Comparison of ENCODE assay signal across 2 cellular contexts in genomic region chr14:35403397-35404245, GRCh38.
TF ChIP-seq lines count a peak whose summit lies in the region.

No MANE protein-coding gene starts in this region.

TF ChIP-seq in A549, 52 proteins besides CTCF, POLR2A, EP300 and RAD21 (continued from another document):
- TF ChIP-seq, protein P1, sequence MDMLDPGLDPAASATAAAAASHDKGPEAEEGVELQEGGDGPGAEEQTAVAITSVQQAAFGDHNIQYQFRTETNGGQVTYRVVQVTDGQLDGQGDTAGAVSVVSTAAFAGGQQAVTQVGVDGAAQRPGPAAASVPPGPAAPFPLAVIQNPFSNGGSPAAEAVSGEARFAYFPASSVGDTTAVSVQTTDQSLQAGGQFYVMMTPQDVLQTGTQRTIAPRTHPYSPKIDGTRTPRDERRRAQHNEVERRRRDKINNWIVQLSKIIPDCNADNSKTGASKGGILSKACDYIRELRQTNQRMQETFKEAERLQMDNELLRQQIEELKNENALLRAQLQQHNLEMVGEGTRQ (IDR thresholded peaks at IDR 0.05): no peak
- TF ChIP-seq FOXS1 (CRISPR knock-in tag; IDR thresholded peaks at IDR 0.05) (no peak), SMC3 (IDR thresholded peaks at IDR 0.05) (peak; percentile 69), ZNF302 (CRISPR knock-in tag; IDR thresholded peaks at IDR 0.05) (no peak), JUN (IDR thresholded peaks at IDR 0.05) (peak; percentile 93 to 97), TP53 (CRISPR knock-in tag; IDR thresholded peaks at IDR 0.05) (no peak), JUNB (IDR thresholded peaks at IDR 0.05) (peak; percentile 70; the same call in 1 of the 2 replicates), POLR2AphosphoS2 (conservative IDR thresholded peaks at IDR 0.05; ENCODE audit: low read length) (no peak; the same call in 1 of the 2 replicates), CEBPB (IDR thresholded peaks at IDR 0.05) (peak; percentile 99), NR3C1 (IDR thresholded peaks at IDR 0.05) (peak; percentile 92; the same call in 1 of the 3 replicates), CHD2 (IDR thresholded peaks at IDR 0.05; ENCODE audit: low read length, partially characterized antibody) (peak; percentile 8), TFCP2L1 (CRISPR knock-in tag; IDR thresholded peaks at IDR 0.05) (peak; percentile 84), FOSL2 (IDR thresholded peaks at IDR 0.05) (0 out of 2 replicates have a peak, but pooled peaks have one; percentile 31), FOSL2 (CRISPR knock-in tag; IDR thresholded peaks at IDR 0.05) (peak; percentile 49; the same call in 1 of the 2 replicates), RFX5 (IDR thresholded peaks at IDR 0.05) (no peak), MAX (IDR thresholded peaks at IDR 0.05) (peak; percentile 92), RNF2 (IDR thresholded peaks at IDR 0.05; ENCODE audit: borderline replicate concordance, low read depth) (no peak), CHD4 (IDR thresholded peaks at IDR 0.05; ENCODE audit: borderline replicate concordance) (no peak), FOSB (CRISPR knock-in tag; IDR thresholded peaks at IDR 0.05) (no peak), MAZ (IDR thresholded peaks at IDR 0.05; ENCODE audit: borderline replicate concordance, low read depth, low read length) (no peak), CBX8 (IDR thresholded peaks at IDR 0.05) (no peak), GATA3 (IDR thresholded peaks at IDR 0.05; ENCODE audit: borderline replicate concordance) (peak; percentile 79), E2F6 (IDR thresholded peaks at IDR 0.05; ENCODE audit: borderline replicate concordance, low read depth) (peak; percentile 54; the same call in 1 of the 2 replicates), ZFP36 (IDR thresholded peaks at IDR 0.05; ENCODE audit: borderline replicate concordance, partially characterized antibody) (no peak), HEYL (CRISPR knock-in tag; IDR thresholded peaks at IDR 0.05) (no peak), MYC (IDR thresholded peaks at IDR 0.05; ENCODE audit: borderline replicate concordance, low read length) (peak; percentile 85; the same call in 1 of the 2 replicates)
- TF ChIP-seq, protein P2, sequence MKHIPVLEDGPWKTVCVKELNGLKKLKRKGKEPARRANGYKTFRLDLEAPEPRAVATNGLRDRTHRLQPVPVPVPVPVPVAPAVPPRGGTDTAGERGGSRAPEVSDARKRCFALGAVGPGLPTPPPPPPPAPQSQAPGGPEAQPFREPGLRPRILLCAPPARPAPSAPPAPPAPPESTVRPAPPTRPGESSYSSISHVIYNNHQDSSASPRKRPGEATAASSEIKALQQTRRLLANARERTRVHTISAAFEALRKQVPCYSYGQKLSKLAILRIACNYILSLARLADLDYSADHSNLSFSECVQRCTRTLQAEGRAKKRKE (CRISPR knock-in tag; IDR thresholded peaks at IDR 0.05; ENCODE audit: low read depth): no peak
- TF ChIP-seq, protein P3, sequence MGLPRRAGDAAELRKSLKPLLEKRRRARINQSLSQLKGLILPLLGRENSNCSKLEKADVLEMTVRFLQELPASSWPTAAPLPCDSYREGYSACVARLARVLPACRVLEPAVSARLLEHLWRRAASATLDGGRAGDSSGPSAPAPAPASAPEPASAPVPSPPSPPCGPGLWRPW (IDR thresholded peaks at IDR 0.05): peak; percentile 85; the same call in 1 of the 2 replicates

TF ChIP-seq in K562, 482 proteins besides CTCF, POLR2A, EP300 and RAD21 (continued from another document and continues in another):
- TF ChIP-seq, protein P4, sequence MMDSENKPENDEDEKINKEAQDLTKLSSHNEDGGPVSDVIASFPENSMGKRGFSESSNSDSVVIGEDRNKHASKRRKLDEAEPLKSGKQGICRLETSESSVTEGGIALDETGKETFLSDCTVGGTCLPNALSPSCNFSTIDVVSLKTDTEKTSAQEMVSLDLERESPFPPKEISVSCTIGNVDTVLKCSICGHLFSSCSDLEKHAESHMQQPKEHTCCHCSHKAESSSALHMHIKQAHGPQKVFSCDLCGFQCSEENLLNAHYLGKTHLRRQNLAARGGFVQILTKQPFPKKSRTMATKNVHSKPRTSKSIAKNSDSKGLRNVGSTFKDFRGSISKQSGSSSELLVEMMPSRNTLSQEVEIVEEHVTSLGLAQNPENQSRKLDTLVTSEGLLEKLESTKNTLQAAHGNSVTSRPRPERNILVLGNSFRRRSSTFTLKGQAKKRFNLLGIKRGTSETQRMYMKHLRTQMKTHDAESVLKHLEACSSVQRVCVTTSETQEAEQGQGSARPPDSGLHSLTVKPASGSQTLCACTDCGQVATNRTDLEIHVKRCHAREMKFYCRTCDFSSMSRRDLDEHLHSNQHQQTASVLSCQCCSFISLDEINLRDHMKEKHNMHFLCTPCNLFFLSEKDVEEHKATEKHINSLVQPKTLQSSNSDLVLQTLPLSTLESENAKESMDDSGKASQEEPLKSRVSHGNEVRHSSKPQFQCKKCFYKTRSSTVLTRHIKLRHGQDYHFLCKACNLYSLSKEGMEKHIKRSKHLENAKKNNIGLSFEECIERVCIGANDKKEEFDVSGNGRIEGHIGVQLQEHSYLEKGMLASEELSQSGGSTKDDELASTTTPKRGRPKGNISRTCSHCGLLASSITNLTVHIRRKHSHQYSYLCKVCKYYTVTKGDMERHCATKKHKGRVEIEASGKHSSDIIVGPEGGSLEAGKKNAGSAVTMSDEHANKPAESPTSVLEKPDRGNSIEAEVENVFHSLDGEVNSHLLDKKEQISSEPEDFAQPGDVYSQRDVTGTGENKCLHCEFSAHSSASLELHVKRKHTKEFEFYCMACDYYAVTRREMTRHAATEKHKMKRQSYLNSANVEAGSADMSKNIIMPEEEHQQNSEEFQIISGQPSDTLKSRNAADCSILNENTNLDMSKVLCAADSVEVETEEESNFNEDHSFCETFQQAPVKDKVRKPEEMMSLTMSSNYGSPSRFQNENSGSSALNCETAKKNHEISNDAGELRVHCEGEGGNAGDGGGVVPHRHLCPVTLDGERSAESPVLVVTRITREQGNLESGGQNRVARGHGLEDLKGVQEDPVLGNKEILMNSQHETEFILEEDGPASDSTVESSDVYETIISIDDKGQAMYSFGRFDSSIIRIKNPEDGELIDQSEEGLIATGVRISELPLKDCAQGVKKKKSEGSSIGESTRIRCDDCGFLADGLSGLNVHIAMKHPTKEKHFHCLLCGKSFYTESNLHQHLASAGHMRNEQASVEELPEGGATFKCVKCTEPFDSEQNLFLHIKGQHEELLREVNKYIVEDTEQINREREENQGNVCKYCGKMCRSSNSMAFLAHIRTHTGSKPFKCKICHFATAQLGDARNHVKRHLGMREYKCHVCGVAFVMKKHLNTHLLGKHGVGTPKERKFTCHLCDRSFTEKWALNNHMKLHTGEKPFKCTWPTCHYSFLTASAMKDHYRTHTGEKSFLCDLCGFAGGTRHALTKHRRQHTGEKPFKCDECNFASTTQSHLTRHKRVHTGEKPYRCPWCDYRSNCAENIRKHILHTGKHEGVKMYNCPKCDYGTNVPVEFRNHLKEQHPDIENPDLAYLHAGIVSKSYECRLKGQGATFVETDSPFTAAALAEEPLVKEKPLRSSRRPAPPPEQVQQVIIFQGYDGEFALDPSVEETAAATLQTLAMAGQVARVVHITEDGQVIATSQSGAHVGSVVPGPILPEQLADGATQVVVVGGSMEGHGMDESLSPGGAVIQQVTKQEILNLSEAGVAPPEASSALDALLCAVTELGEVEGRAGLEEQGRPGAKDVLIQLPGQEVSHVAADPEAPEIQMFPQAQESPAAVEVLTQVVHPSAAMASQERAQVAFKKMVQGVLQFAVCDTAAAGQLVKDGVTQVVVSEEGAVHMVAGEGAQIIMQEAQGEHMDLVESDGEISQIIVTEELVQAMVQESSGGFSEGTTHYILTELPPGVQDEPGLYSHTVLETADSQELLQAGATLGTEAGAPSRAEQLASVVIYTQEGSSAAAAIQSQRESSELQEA (IDR thresholded peaks at IDR 0.05; ENCODE audit: low read depth): no peak
- TF ChIP-seq NR2C1 (IDR thresholded peaks at IDR 0.05) (no peak), NR2C1 (tag; IDR thresholded peaks at IDR 0.05) (no peak), SRSF7 (optimal IDR thresholded peaks at IDR 0.05; ENCODE audit: low read depth, low read length) (no peak), L3MBTL2 (IDR thresholded peaks at IDR 0.05) (peak; percentile 73), NRF1 (conservative IDR thresholded peaks at IDR 0.05 in 1 of 2, IDR thresholded peaks at IDR 0.05 in 1 of 2) (peak; percentile 44 to 54; a peak in 3 of 4 replicates), ZNF384 (IDR thresholded peaks at IDR 0.05; ENCODE audit: low read depth, low read length) (no peak), PCBP1 (IDR thresholded peaks at IDR 0.05; ENCODE audit: low read depth, low read length, poor library complexity, severe bottlenecking) (no peak), ZBTB43 (CRISPR knock-in tag; IDR thresholded peaks at IDR 0.05) (no peak), NR2C2 (CRISPR knock-in tag; IDR thresholded peaks at IDR 0.05) (no peak), NR2C2 (tag; IDR thresholded peaks at IDR 0.05) (peak; percentile 9; the same call in 1 of the 2 replicates), ZNF655 (CRISPR knock-in tag; IDR thresholded peaks at IDR 0.05) (no peak), KDM5B (IDR thresholded peaks at IDR 0.05; ENCODE audit: insufficient replicate concordance, low read depth, low read length) (no peak), ARHGAP35 (IDR thresholded peaks at IDR 0.05; ENCODE audit: partially characterized antibody) (no peak), SRF (CRISPR knock-in tag; IDR thresholded peaks at IDR 0.05) (no peak; a peak in 1 of 4 replicates), KLF1 (tag; IDR thresholded peaks at IDR 0.05) (no peak), EP400 (IDR thresholded peaks at IDR 0.05) (peak; percentile 74), ZFP91 (CRISPR knock-in tag; IDR thresholded peaks at IDR 0.05) (no peak), CREB1 (IDR thresholded peaks at IDR 0.05) (no peak), CREB1 (CRISPR knock-in tag; IDR thresholded peaks at IDR 0.05) (0 out of 2 replicates have a peak, but pooled peaks have one; percentile 20), TAF15 (IDR thresholded peaks at IDR 0.05; ENCODE audit: low read depth, low read length) (no peak), NCOR1 (IDR thresholded peaks at IDR 0.05) (peak; percentile 49), ZNF282 (CRISPR knock-in tag; IDR thresholded peaks at IDR 0.05) (no peak), SMARCE1 (IDR thresholded peaks at IDR 0.05) (peak; percentile 60; the same call in 1 of the 2 replicates)
- TF ChIP-seq, protein P5, sequence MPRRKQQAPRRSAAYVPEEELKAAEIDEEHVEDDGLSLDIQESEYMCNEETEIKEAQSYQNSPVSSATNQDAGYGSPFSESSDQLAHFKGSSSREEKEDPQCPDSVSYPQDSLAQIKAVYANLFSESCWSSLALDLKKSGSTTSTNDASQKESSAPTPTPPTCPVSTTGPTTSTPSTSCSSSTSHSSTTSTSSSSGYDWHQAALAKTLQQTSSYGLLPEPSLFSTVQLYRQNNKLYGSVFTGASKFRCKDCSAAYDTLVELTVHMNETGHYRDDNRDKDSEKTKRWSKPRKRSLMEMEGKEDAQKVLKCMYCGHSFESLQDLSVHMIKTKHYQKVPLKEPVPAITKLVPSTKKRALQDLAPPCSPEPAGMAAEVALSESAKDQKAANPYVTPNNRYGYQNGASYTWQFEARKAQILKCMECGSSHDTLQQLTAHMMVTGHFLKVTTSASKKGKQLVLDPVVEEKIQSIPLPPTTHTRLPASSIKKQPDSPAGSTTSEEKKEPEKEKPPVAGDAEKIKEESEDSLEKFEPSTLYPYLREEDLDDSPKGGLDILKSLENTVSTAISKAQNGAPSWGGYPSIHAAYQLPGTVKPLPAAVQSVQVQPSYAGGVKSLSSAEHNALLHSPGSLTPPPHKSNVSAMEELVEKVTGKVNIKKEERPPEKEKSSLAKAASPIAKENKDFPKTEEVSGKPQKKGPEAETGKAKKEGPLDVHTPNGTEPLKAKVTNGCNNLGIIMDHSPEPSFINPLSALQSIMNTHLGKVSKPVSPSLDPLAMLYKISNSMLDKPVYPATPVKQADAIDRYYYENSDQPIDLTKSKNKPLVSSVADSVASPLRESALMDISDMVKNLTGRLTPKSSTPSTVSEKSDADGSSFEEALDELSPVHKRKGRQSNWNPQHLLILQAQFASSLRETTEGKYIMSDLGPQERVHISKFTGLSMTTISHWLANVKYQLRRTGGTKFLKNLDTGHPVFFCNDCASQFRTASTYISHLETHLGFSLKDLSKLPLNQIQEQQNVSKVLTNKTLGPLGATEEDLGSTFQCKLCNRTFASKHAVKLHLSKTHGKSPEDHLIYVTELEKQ (CRISPR knock-in tag; IDR thresholded peaks at IDR 0.05): no peak
- TF ChIP-seq, protein P6, sequence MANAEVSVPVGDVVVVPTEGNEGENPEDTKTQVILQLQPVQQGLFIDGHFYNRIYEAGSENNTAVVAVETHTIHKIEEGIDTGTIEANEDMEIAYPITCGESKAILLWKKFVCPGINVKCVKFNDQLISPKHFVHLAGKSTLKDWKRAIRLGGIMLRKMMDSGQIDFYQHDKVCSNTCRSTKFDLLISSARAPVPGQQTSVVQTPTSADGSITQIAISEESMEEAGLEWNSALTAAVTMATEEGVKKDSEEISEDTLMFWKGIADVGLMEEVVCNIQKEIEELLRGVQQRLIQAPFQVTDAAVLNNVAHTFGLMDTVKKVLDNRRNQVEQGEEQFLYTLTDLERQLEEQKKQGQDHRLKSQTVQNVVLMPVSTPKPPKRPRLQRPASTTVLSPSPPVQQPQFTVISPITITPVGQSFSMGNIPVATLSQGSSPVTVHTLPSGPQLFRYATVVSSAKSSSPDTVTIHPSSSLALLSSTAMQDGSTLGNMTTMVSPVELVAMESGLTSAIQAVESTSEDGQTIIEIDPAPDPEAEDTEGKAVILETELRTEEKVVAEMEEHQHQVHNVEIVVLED (CRISPR knock-in tag; IDR thresholded peaks at IDR 0.05): no peak
